Comparison of ENCODE assay signal across 17 cellular contexts in the genomic region with DNA sequence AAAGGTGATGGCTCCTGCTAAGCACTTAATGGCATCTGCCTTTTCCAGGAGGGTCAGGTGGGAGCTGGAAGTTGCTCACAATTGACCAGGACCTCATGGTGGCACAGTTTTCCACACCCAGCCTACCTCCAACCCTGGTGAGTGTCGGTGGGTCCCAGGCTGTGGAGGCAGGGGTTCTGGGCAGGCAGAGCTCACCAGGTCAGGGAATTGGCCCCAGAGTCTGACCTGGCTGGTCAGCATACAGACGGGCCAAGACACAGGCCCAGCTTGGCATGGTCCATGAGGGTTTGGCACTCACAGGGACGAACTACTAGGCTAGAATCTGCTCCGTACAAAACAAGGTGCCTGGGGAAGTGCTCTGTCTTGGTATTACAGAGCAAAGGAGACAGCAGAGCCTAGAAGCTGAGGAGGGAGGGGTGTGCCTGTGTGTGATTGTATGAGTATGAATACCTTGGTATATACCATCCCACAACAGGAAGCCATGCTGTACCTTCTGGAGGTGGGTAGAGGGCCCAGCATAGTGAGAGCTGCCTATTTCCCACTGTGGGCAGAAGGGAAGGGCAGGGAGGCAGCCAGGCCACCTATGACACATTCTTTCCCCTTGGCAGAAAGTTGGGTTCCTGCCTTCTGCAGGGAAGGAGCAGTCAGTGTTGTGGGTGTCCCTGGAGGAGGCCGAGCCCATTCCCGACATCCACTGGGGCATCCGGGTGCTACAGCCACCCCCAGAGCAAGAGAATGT. TPM values are rescaled to one million over a fixed set of nuclear protein-coding genes. Genes with fewer than 3 reads are reported as not detected.
DNase-seq lines count a peak whose midpoint lies in the region; ATAC-seq lines count a peak whose summit lies in the region.
"Had no signal": no experiment of that assay in that cellular context is flagged by ENCODE, and none has a peak within 500 bp of the region (broad histone marks: within the 10 kb centered on the region; RNA-seq: fewer than 3 reads in every experiment).

No MANE protein-coding gene starts in this region.

- ATAC-seq in activated naive CD8-positive, alpha-beta T cell treated with anti-CD3 and anti-CD28 coated beads, Interleukin-2, amount 50 U/mL, for 24 hours, result peak; percentile 35
- ATAC-seq in stimulated activated memory B cell treated with anti-CD40 and anti-IgM and Interleukin-4, amounts not matched to agents 10 μg/mL and 1 μg/mL and 100 μg/mL, for 72 hours, result peak; percentile 70
- no peak for ATAC-seq in HG02642 (IDR thresholded peaks at IDR 0.05; ENCODE audit: poor library complexity, unreplicated experiment)
- ATAC-seq: GM23338, HCT116 had no signal

- peak overlapping the region; percentile 46 for H3K27ac Mint-ChIP-seq in activated naive CD8-positive, alpha-beta T cell treated with anti-CD3 and anti-CD28 coated beads, Interleukin-2, amount 50 U/mL, for 24 hours
- no peak overlapping the region for H3K27ac Mint-ChIP-seq in activated naive CD8-positive, alpha-beta T cell treated with anti-CD3 and anti-CD28 coated beads for 36 hours
- H3K27ac Mint-ChIP-seq in stimulated activated memory B cell treated with anti-CD40 and anti-IgM and Interleukin-4, amounts not matched to agents 10 μg/mL and 1 μg/mL and 100 μg/mL, for 72 hours, result peak overlapping the region; percentile 6
- H3K27ac Mint-ChIP-seq: GM23338, HFFc6 had no signal

- peaks cover 13% of the 10 kb centered on the region for H3K4me1 Mint-ChIP-seq in activated naive CD8-positive, alpha-beta T cell treated with anti-CD3 and anti-CD28 coated beads, Interleukin-2, amount 50 U/mL, for 24 hours
- H3K4me1 Mint-ChIP-seq in activated naive CD8-positive, alpha-beta T cell treated with anti-CD3 and anti-CD28 coated beads for 36 hours, result peaks cover 13% of the 10 kb centered on the region
- H3K4me1 Mint-ChIP-seq in stimulated activated memory B cell treated with anti-CD40 and anti-IgM and Interleukin-4, amounts not matched to agents 10 μg/mL and 1 μg/mL and 100 μg/mL, for 72 hours, result peaks cover 24% of the 10 kb centered on the region

- intact Hi-C loops in head of caudate nucleus (cut with DNase I), result no loop called here

- peaks cover 32% of the 10 kb centered on the region for H3K36me3 Mint-ChIP-seq in activated naive CD8-positive, alpha-beta T cell treated with anti-CD3 and anti-CD28 coated beads, Interleukin-2, amount 50 U/mL, for 24 hours (ENCODE audit: low read depth)
- H3K36me3 Mint-ChIP-seq in activated naive CD8-positive, alpha-beta T cell treated with anti-CD3 and anti-CD28 coated beads for 36 hours, result peaks cover 15% of the 10 kb centered on the region
- peaks cover 80% of the 10 kb centered on the region for H3K36me3 Mint-ChIP-seq in stimulated activated memory B cell treated with anti-CD40 and anti-IgM and Interleukin-4, amounts not matched to agents 10 μg/mL and 1 μg/mL and 100 μg/mL, for 72 hours

- H3K4me3 Mint-ChIP-seq in activated naive CD8-positive, alpha-beta T cell treated with anti-CD3 and anti-CD28 coated beads, Interleukin-2, amount 50 U/mL, for 24 hours, result no peak overlapping the region
- H3K4me3 Mint-ChIP-seq in activated naive CD8-positive, alpha-beta T cell treated with anti-CD3 and anti-CD28 coated beads for 36 hours, result no peak overlapping the region
- no peak overlapping the region for H3K4me3 Mint-ChIP-seq in stimulated activated memory B cell treated with anti-CD40 and anti-IgM and Interleukin-4, amounts not matched to agents 10 μg/mL and 1 μg/mL and 100 μg/mL, for 72 hours
- H3K4me3 Mint-ChIP-seq: CD14-positive monocyte, GM23338, HFFc6 had no signal

- DNase-seq in activated naive CD8-positive, alpha-beta T cell treated with anti-CD3 and anti-CD28 coated beads, Interleukin-2, amount 50 U/mL, for 24 hours, result no peak
- no peak for DNase-seq in activated naive CD8-positive, alpha-beta T cell treated with anti-CD3 and anti-CD28 coated beads for 36 hours
- DNase-seq in head of caudate nucleus (peak in 29 of 42 donors; percentile 12 to 80 (median 52)), dermis blood vessel endothelial cell (no peak), mucosa of gallbladder (ENCODE audit: low spot score) (no peak)
- DNase-seq: 8988T; CD4-positive, alpha-beta memory T cell; DMS79 treated with DMSO at 0.1 percent for 48 hours; GF-D8; H7; HFFc6 had no signal

- H3K27me3 Mint-ChIP-seq in activated naive CD8-positive, alpha-beta T cell treated with anti-CD3 and anti-CD28 coated beads, Interleukin-2, amount 50 U/mL, for 24 hours, result no peaks in the 10 kb centered on the region
- H3K27me3 Mint-ChIP-seq in activated naive CD8-positive, alpha-beta T cell treated with anti-CD3 and anti-CD28 coated beads for 36 hours, result no peaks in the 10 kb centered on the region
- H3K27me3 Mint-ChIP-seq in stimulated activated memory B cell treated with anti-CD40 and anti-IgM and Interleukin-4, amounts not matched to agents 10 μg/mL and 1 μg/mL and 100 μg/mL, for 72 hours, result peaks cover 7% of the 10 kb centered on the region
- H3K27me3 Mint-ChIP-seq: CD4-positive, alpha-beta memory T cell had no signal

- H3K9me3 Mint-ChIP-seq in activated naive CD8-positive, alpha-beta T cell treated with anti-CD3 and anti-CD28 coated beads, Interleukin-2, amount 50 U/mL, for 24 hours, result no peaks in the 10 kb centered on the region
- no peaks in the 10 kb centered on the region for H3K9me3 Mint-ChIP-seq in activated naive CD8-positive, alpha-beta T cell treated with anti-CD3 and anti-CD28 coated beads for 36 hours
- H3K9me3 Mint-ChIP-seq in stimulated activated memory B cell treated with anti-CD40 and anti-IgM and Interleukin-4, amounts not matched to agents 10 μg/mL and 1 μg/mL and 100 μg/mL, for 72 hours, result no peaks in the 10 kb centered on the region
- H3K9me3 Mint-ChIP-seq: CD4-positive, alpha-beta memory T cell; GM23338; HFFc6 had no signal

RNA-seq across cellular contexts. Expression of a gene that starts 6.5 kb away (rescaled TPM):
- 100 to 1,000 TPM; 173 to 189 TPM for total RNA-seq in activated naive CD8-positive, alpha-beta T cell treated with anti-CD3 and anti-CD28 coated beads for 36 hours
- total RNA-seq in dermis blood vessel endothelial cell, result 128 and 178 TPM in 2 replicates
- total RNA-seq in mucosa of gallbladder, result 128 TPM

RNA-seq across cellular contexts. Expression of a gene that starts 8.6 kb away (rescaled TPM):
- 1 to 10 TPM; 6.7 to 8.4 TPM for total RNA-seq in activated naive CD8-positive, alpha-beta T cell treated with anti-CD3 and anti-CD28 coated beads for 36 hours
- total RNA-seq in dermis blood vessel endothelial cell (2.3 and 3.7 TPM in 2 replicates), mucosa of gallbladder (45.5 TPM)

RNA-seq across cellular contexts. Expression of a gene that starts 8.7 kb away (rescaled TPM):
- 10 to 100 TPM; 32.4 to 35.5 TPM for total RNA-seq in activated naive CD8-positive, alpha-beta T cell treated with anti-CD3 and anti-CD28 coated beads for 36 hours
- total RNA-seq in dermis blood vessel endothelial cell (30.5 and 35.6 TPM in 2 replicates), mucosa of gallbladder (55.6 TPM)

RNA-seq across cellular contexts. Expression of a gene that starts 38.8 kb away (rescaled TPM):
- total RNA-seq in activated naive CD8-positive, alpha-beta T cell treated with anti-CD3 and anti-CD28 coated beads for 36 hours, result not detected
- total RNA-seq in dermis blood vessel endothelial cell, result 1.0 TPM in 1 of 2 replicates, not detected in the other
- 0.43 TPM for total RNA-seq in mucosa of gallbladder
- total RNA-seq: A673; CD4-positive, alpha-beta memory T cell had no signal

RNA-seq across cellular contexts. Expression of a gene that starts 43.1 kb away (rescaled TPM):
- total RNA-seq in activated naive CD8-positive, alpha-beta T cell treated with anti-CD3 and anti-CD28 coated beads for 36 hours, result 10 to 100 TPM; 43.0 to 43.6 TPM
- total RNA-seq in dermis blood vessel endothelial cell (39.0 and 50.9 TPM in 2 replicates), mucosa of gallbladder (51.9 TPM)

Comparison
In these comparisons a context has a peak if more than half of its experiments do, and no peak if none do; other contexts are left out.
1. DNase-seq: peak in head of caudate nucleus (29 of 42); none in activated naive CD8-positive, alpha-beta T cell treated with anti-CD3 and anti-CD28 coated beads, Interleukin-2, amount 50 U/mL, for 24 hours (single experiment), activated naive CD8-positive, alpha-beta T cell treated with anti-CD3 and anti-CD28 coated beads for 36 hours (single experiment), dermis blood vessel endothelial cell (single experiment) and mucosa of gallbladder (single experiment).